ENCODE assay signal across 9 cellular contexts in genomic region chr12:108570743-108571603, GRCh38. TPM values are rescaled to one million over a fixed set of nuclear protein-coding genes. Genes with fewer than 3 reads are reported as not detected.
DNase-seq lines count a peak whose midpoint lies in the region; ATAC-seq and TF ChIP-seq lines count a peak whose summit lies in the region.
"Had no signal": no experiment of that assay in that cellular context is flagged by ENCODE, and none has a peak within 500 bp of the region (broad histone marks: within the 10 kb centered on the region; RNA-seq: fewer than 3 reads in every experiment).

No MANE protein-coding gene starts in this region.

- ATAC-seq in left cardiac atrium (no peak), HG03520 (IDR thresholded peaks at IDR 0.05; ENCODE audit: unreplicated experiment) (no peak)

- H3K27ac Mint-ChIP-seq in type B pancreatic cell = no peak overlapping the region

- no peak overlapping the region for H3K4me3 ChIP-seq in cardiac muscle cell

- no peak overlapping the region for H3K4me3 Mint-ChIP-seq in type B pancreatic cell

- no peaks in the 10 kb centered on the region for H3K27me3 ChIP-seq in cardiac muscle cell

- peaks cover 3% of the 10 kb centered on the region for H3K27me3 Mint-ChIP-seq in type B pancreatic cell

- DNase-seq in cardiac muscle cell (ENCODE audit: low read depth in 1 of 2, low spot score in 1 of 2) (peak; percentile 30 to 75), left cardiac atrium (no peak), RPMI8226 (peak; percentile 36), fibroblast of peridontal ligament (ENCODE audit: extremely low read depth) (peak; percentile 85), type B pancreatic cell (ENCODE audit: extremely low spot score, unreplicated experiment) (peak; percentile 34), GOT3 (lab: John Stamatoyannopoulos, UW) (no peak)
- no peak for DNase-seq in NK-92 treated with Interleukin-12 subunit alpha and Interleukin-12 subunit beta, amount 100 ng/mL, for 24 hours (lab: John Stamatoyannopoulos, UW)

- no peaks in the 10 kb centered on the region for H3K9me3 ChIP-seq in cardiac muscle cell (ENCODE audit: low read depth)

- TF ChIP-seq CTCF in cardiac muscle cell (IDR thresholded peaks at IDR 0.05; ENCODE audit: low read depth, low read length) = peak; percentile 52
- peak; percentile 63 for TF ChIP-seq CTCF in type B pancreatic cell (conservative IDR thresholded peaks at IDR 0.05)

- H3K36me3 Mint-ChIP-seq in type B pancreatic cell = peaks cover 7% of the 10 kb centered on the region

- peaks cover 36% of the 10 kb centered on the region for H3K36me3 ChIP-seq in cardiac muscle cell

- H3K4me1 ChIP-seq in cardiac muscle cell (ENCODE audit: low read depth) = no peaks in the 10 kb centered on the region

- no peaks in the 10 kb centered on the region for H3K9me3 Mint-ChIP-seq in type B pancreatic cell

- intact Hi-C loops in left cardiac atrium (cut with DNase I) = loop anchor here in 1 of 2 donors (10.0 kb wide), 1 partner anchor 244 kb away; no protein-coding TSS in a partner anchor

- no peak overlapping the region for H3K27ac ChIP-seq in cardiac muscle cell

- no peaks in the 10 kb centered on the region for H3K4me1 Mint-ChIP-seq in type B pancreatic cell (ENCODE audit: unreplicated experiment)

RNA-seq across cellular contexts. Expression of gene ISCU, which starts 8.6 kb away (rescaled TPM):
- 90.0 and 97.5 TPM in 2 replicates for total RNA-seq in cardiac muscle cell
- polyA plus RNA-seq in cardiac muscle cell = 136 and 158 TPM in 2 replicates
- 100 to 1,000 TPM; 241 to 261 TPM for total RNA-seq in left cardiac atrium
- total RNA-seq in type B pancreatic cell (ENCODE audit: low replicate concordance) = 78.9 and 106 TPM in 2 replicates

RNA-seq across cellular contexts. Expression of gene SART3, which starts 10.0 kb away (rescaled TPM):
- total RNA-seq in cardiac muscle cell (75.9 and 145 TPM in 2 replicates), left cardiac atrium (10 to 100 TPM; 24.5 to 25.3 TPM), type B pancreatic cell (ENCODE audit: low replicate concordance) (48.5 and 72.6 TPM in 2 replicates)
- polyA plus RNA-seq in cardiac muscle cell = 23.2 and 36.5 TPM in 2 replicates

RNA-seq across cellular contexts. Expression of gene TMEM119, which starts 26.9 kb away (rescaled TPM):
- total RNA-seq in cardiac muscle cell (0.48 and 1.7 TPM in 2 replicates), left cardiac atrium (1 to 10 TPM; 3.0 to 4.3 TPM), type B pancreatic cell (ENCODE audit: low replicate concordance) (0.33 and 27.2 TPM in 2 replicates)
- 0.21 and 1.5 TPM in 2 replicates for polyA plus RNA-seq in cardiac muscle cell
- total RNA-seq: dermis microvascular lymphatic vessel endothelial cell had no signal

RNA-seq across cellular contexts. Expression of gene FICD, which starts 55.9 kb away (rescaled TPM):
- 3.5 and 4.3 TPM in 2 replicates for total RNA-seq in cardiac muscle cell
- 3.6 and 4.2 TPM in 2 replicates for polyA plus RNA-seq in cardiac muscle cell
- 1 to 10 TPM; 4.6 to 6.3 TPM for total RNA-seq in left cardiac atrium
- total RNA-seq in type B pancreatic cell (ENCODE audit: low replicate concordance) = 4.7 and 4.9 TPM in 2 replicates

Comparison
In these comparisons a context has a peak if more than half of its experiments do, and no peak if none do; other contexts are left out.
1. DNase-seq: peak in cardiac muscle cell (2 of 2), RPMI8226 (single experiment), fibroblast of peridontal ligament (single experiment) and type B pancreatic cell (single experiment); none in left cardiac atrium (single experiment), GOT3 (single experiment) and NK-92 treated with Interleukin-12 subunit alpha and Interleukin-12 subunit beta, amount 100 ng/mL, for 24 hours (single experiment).